Comparison of ENCODE assay signal across 1 cellular context in the genomic region with DNA sequence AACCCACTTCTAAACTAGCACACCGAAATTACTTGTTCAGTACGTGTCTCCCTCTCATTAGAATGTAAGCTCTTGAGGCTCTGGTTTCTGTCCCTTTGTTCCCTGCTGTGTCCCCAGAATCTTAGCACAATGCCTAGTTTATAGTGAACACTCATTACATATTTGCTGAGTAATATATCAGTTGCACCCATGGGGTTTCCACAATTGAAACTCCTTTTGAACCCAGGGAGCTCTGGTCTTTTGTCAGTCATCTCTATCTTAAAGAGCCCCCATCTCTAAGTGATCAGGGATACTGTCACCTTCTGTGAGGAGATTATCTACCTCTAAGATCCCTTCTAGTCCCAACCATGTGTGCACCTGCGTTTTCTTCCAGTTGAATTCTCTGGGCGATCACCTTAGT.
TF ChIP-seq lines count a peak whose summit lies in the region.

No MANE protein-coding gene starts in this region.

TF ChIP-seq in endothelial cell of umbilical vein, 7 proteins besides CTCF, POLR2A, EP300 and RAD21:
- TF ChIP-seq FOS (IDR thresholded peaks at IDR 0.05; ENCODE audit: borderline replicate concordance, insufficient read depth, low read length) (no peak), JUN (IDR thresholded peaks at IDR 0.05; ENCODE audit: borderline replicate concordance, insufficient read depth, insufficient read length, low read depth) (no peak), GATA2 (IDR thresholded peaks at IDR 0.05; ENCODE audit: insufficient read depth, insufficient read length, low read depth, low read length) (no peak), EZH2 (IDR thresholded peaks at IDR 0.05; ENCODE audit: borderline replicate concordance, low read depth, low read length, severe bottlenecking) (no peak), MYC (IDR thresholded peaks at IDR 0.05; ENCODE audit: low read depth, low read length) (no peak), POLR2AphosphoS5 (IDR thresholded peaks at IDR 0.05; ENCODE audit: insufficient read depth, low read depth, low read length) (no peak)
- TF ChIP-seq, protein P1, sequence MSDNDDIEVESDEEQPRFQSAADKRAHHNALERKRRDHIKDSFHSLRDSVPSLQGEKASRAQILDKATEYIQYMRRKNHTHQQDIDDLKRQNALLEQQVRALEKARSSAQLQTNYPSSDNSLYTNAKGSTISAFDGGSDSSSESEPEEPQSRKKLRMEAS (IDR thresholded peaks at IDR 0.05; ENCODE audit: insufficient read depth, insufficient read length): no peak
TF ChIP-seq in endothelial cell of umbilical vein: peak in this region for 0.
